ENCODE assay signal across 27 cellular contexts in the genomic region with DNA sequence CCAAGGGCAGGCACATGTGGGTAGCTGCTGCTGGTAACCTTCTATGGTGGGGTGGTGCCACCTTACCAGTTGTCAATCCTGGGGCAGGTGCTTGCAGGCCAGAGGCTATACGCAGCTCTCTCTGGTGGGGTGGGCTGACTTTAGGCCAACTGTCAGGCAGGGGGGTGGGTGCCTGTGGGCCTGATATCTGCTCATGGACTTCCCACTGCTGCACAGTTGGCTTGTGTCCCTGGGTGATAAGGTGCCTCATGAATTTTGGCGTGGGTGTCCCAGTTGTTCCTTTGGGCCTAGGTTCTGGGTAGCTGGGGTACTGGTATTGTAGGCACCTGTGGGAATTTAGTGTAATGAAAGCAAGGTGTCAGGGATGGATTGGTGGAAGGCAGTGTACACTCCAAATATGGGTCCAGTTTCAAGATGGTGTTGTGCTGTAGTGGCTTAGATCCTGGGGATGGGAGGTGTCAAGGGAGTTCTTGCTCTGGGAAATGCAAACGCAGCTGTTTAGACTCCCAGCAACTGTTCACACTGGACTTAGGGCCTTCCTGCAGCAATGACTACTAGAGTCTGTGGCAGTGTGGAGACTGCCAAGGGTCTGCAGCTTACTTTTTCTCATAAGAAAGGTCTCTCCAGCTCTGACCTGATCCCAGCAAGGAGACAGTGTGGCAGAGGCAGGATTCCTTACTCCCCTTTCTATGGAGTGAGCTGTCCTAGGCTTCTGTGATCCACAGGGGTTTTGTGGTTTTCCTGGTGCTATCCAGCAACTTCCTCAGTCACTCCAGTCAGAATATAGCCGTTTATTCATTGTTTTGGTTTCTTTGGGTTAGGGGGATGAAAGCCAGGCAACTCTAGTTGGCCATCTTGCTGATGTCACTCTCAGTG.
A peak's percentile ranks its signal among the peaks of the same experiment; 100 is the strongest.
DNase-seq lines count a peak whose midpoint lies in the region; ATAC-seq, FAIRE-seq and TF ChIP-seq lines count a peak whose summit lies in the region.
"Had no signal": no experiment of that assay in that cellular context is flagged by ENCODE, and none has a peak within 500 bp of the region (broad histone marks: within the 10 kb centered on the region; RNA-seq: fewer than 3 reads in every experiment).

No MANE protein-coding gene starts in this region.

- no peak for TF ChIP-seq CTCF in PC-9 (conservative IDR thresholded peaks at IDR 0.05)
- no peak for TF ChIP-seq CTCF in bronchial epithelial cell (IDR thresholded peaks at IDR 0.05; ENCODE audit: insufficient read depth, low read length, severe bottlenecking)
- no peak for TF ChIP-seq CTCF in pancreas (IDR thresholded peaks at IDR 0.05)
- TF ChIP-seq CTCF in ovary (IDR thresholded peaks at IDR 0.05): no peak

- POLR2A ChIA-PET in PC-9 (lab: Charles Lee; ENCODE audit: unreplicated experiment): no interaction called here
- POLR2A ChIA-PET in activated CD4-positive, alpha-beta T cell treated with anti-CD3 and anti-CD28 coated beads for 36 hours (lab: Charles Lee): interaction anchor here (0.6 kb wide), 1 partner anchor 122 kb away, joined by 3 read pairs; no protein-coding TSS in a partner anchor

- BruUV-seq in PC-9 (replicated peaks; lab: Mats Ljungman, UMichigan): no TSS peak

- H3K36me3 Mint-ChIP-seq in activated CD4-positive, alpha-beta T cell treated with anti-CD3 and anti-CD28 coated beads for 36 hours (ENCODE audit: low read depth): no peaks in the 10 kb centered on the region
- H3K36me3 Mint-ChIP-seq: activated naive CD4-positive, alpha-beta T cell treated with anti-CD3 and anti-CD28 coated beads, Interleukin-2, amount 10 ng/mL, durations not matched to agents 7 days and 5 days; brain had no signal

- H4K20me1 ChIP-seq in PC-9 (ENCODE audit: insufficient read depth): no peaks in the 10 kb centered on the region

- H3K27ac Mint-ChIP-seq in activated CD4-positive, alpha-beta T cell treated with anti-CD3 and anti-CD28 coated beads for 36 hours: no peak overlapping the region
- H3K27ac Mint-ChIP-seq: activated CD4-positive, alpha-beta memory T cell treated with anti-CD3 and anti-CD28 coated beads, Interleukin-2, amount 10 ng/mL, durations not matched to agents 7 days and 5 days; activated naive CD4-positive, alpha-beta T cell treated with anti-CD3 and anti-CD28 coated beads, Interleukin-2, amount 10 ng/mL, durations not matched to agents 7 days and 5 days; brain; nephron progenitor cell had no signal

- WGBS in pancreas, 2 donors: 25 to 44% methylated on average over 4 of the region's 4 CpGs
- WGBS in ovary, 3 donors: 55 to 64% (median 59%) methylated on average over 4 of the region's 4 CpGs

- no peak overlapping the region for H2AFZ ChIP-seq in PC-9

- peaks cover 12% of the 10 kb centered on the region; the same call in 1 of the 2 replicates for H3F3A ChIP-seq in PC-9 (ENCODE audit: insufficient read depth, low read depth)

- peak; percentile 87 to 97 (median 94) for ATAC-seq in pancreas
- ATAC-seq in activated CD4-positive, alpha-beta T cell treated with anti-CD3 and anti-CD28 coated beads for 36 hours: no peak
- ATAC-seq: gastrocnemius medialis, left colon, psoas muscle had no signal

- H3K4me1 ChIP-seq in PC-9 (replicated peaks; ENCODE audit: insufficient read depth): peaks cover 32% of the 10 kb centered on the region
- H3K4me1 ChIP-seq in pancreas: no peaks in the 10 kb centered on the region
- H3K4me1 ChIP-seq in ovary (ENCODE audit: insufficient read depth): no peaks in the 10 kb centered on the region
- H3K4me1 ChIP-seq: gastrocnemius medialis, psoas muscle had no signal

- H3K27me3 ChIP-seq in PC-9 (ENCODE audit: insufficient read depth, low read depth) (no peaks in the 10 kb centered on the region), bronchial epithelial cell (ENCODE audit: control insufficient read depth, insufficient read depth, low read length) (no peaks in the 10 kb centered on the region), pancreas (no peaks in the 10 kb centered on the region), ovary (no peaks in the 10 kb centered on the region)
- H3K27me3 ChIP-seq: gastrocnemius medialis had no signal

- intact Hi-C loops in PC-9 (cut with micrococcal nuclease; ENCODE audit: unreplicated experiment) (no loop called here), pancreas (cut with DNase I) (no loop called here), ovary (cut with DNase I) (no loop called here)
- intact Hi-C loops in activated CD4-positive, alpha-beta T cell treated with anti-CD3 and anti-CD28 coated beads for 36 hours (cut with DNase I, micrococcal nuclease): no loop called here

- H3K9me2 ChIP-seq in PC-9 (ENCODE audit: insufficient read depth): no peaks in the 10 kb centered on the region

- H3K27me3 Mint-ChIP-seq in activated CD4-positive, alpha-beta T cell treated with anti-CD3 and anti-CD28 coated beads for 36 hours: no peaks in the 10 kb centered on the region

- no peaks in the 10 kb centered on the region for H3K9me3 ChIP-seq in PC-9 (ENCODE audit: insufficient read depth, low read depth)
- H3K9me3 ChIP-seq in pancreas: no peaks in the 10 kb centered on the region
- no peaks in the 10 kb centered on the region for H3K9me3 ChIP-seq in ovary
- H3K9me3 ChIP-seq: gastrocnemius medialis had no signal

- peak overlapping the region; percentile 27; the same call in 1 of the 2 replicates for H3K27ac ChIP-seq in PC-9
- H3K27ac ChIP-seq in pancreas: peak overlapping the region in 2 of 4 donors; percentile 25 to 58
- no peak overlapping the region for H3K27ac ChIP-seq in ovary
- H3K27ac ChIP-seq: 22Rv1, gastrocnemius medialis, psoas muscle, WERI-Rb-1 had no signal

- no peak for FAIRE-seq in bronchial epithelial cell (lab: Jason Lieb, UNC)
- no peak for FAIRE-seq in pancreas (lab: Jason Lieb, UNC)
- FAIRE-seq: endothelial cell of umbilical vein, urothelium cell line had no signal

- peaks cover 3% of the 10 kb centered on the region; the same call in 1 of the 2 replicates for H3K79me2 ChIP-seq in PC-9 (ENCODE audit: low read depth)

- H3K4me2 ChIP-seq in PC-9: no peak overlapping the region
- H3K4me2 ChIP-seq: smooth muscle cell had no signal

- peaks cover 3% of the 10 kb centered on the region for H3K9me3 Mint-ChIP-seq in activated CD4-positive, alpha-beta T cell treated with anti-CD3 and anti-CD28 coated beads for 36 hours (ENCODE audit: low read depth)
- H3K9me3 Mint-ChIP-seq: activated CD4-positive, alpha-beta memory T cell treated with anti-CD3 and anti-CD28 coated beads, Interleukin-2, amount 10 ng/mL, durations not matched to agents 7 days and 5 days; activated naive CD4-positive, alpha-beta T cell treated with anti-CD3 and anti-CD28 coated beads, Interleukin-2, amount 10 ng/mL, durations not matched to agents 7 days and 5 days; nephron progenitor cell had no signal

- no peak overlapping the region for H3K4me3 Mint-ChIP-seq in activated CD4-positive, alpha-beta T cell treated with anti-CD3 and anti-CD28 coated beads for 36 hours
- H3K4me3 Mint-ChIP-seq: activated CD4-positive, alpha-beta memory T cell treated with anti-CD3 and anti-CD28 coated beads, Interleukin-2, amount 10 ng/mL, durations not matched to agents 7 days and 5 days; activated naive CD4-positive, alpha-beta T cell treated with anti-CD3 and anti-CD28 coated beads, Interleukin-2, amount 10 ng/mL, durations not matched to agents 7 days and 5 days; brain; nephron progenitor cell had no signal

- H3K36me3 ChIP-seq in PC-9 (ENCODE audit: low read depth) (no peaks in the 10 kb centered on the region), bronchial epithelial cell (ENCODE audit: control insufficient read depth, insufficient read depth, low read length) (no peaks in the 10 kb centered on the region), pancreas (no peaks in the 10 kb centered on the region), ovary (no peaks in the 10 kb centered on the region)
- H3K36me3 ChIP-seq: gastrocnemius medialis, WERI-Rb-1 had no signal

- TF ChIP-seq EP300 in ovary (IDR thresholded peaks at IDR 0.05): no peak

- peaks cover 10% of the 10 kb centered on the region for H3K4me1 Mint-ChIP-seq in activated CD4-positive, alpha-beta T cell treated with anti-CD3 and anti-CD28 coated beads for 36 hours
- H3K4me1 Mint-ChIP-seq: activated CD4-positive, alpha-beta memory T cell treated with anti-CD3 and anti-CD28 coated beads, Interleukin-2, amount 10 ng/mL, durations not matched to agents 7 days and 5 days; activated naive CD4-positive, alpha-beta T cell treated with anti-CD3 and anti-CD28 coated beads, Interleukin-2, amount 10 ng/mL, durations not matched to agents 7 days and 5 days; brain; nephron progenitor cell had no signal

- H3K4me3 ChIP-seq in PC-9 (no peak overlapping the region), bronchial epithelial cell (ENCODE audit: low read depth, low read length) (no peak overlapping the region), pancreas (no peak overlapping the region), ovary (no peak overlapping the region)
- H3K4me3 ChIP-seq: gastrocnemius medialis, psoas muscle, smooth muscle cell had no signal

- DNase-seq in DMS53 (lab: John Stamatoyannopoulos, UW): peak; percentile 11
- no peak for DNase-seq in DMS53 treated with DMSO at 0.1 percent for 48 hours (lab: John Stamatoyannopoulos, UW; ENCODE audit: unreplicated experiment)
- no peak for DNase-seq in PC-9
- peak; percentile 35 for DNase-seq in bronchial epithelial cell (ENCODE audit: low read depth)
- peak in 3 of 6 donors; percentile 23 to 74 (median 71) for DNase-seq in pancreas
- DNase-seq in ovary: no peak
- no peak for DNase-seq in NCI-H1105 treated with DMSO at 0.1 percent for 48 hours (lab: John Stamatoyannopoulos, UW)
- DNase-seq in activated CD4-positive, alpha-beta T cell treated with anti-CD3 and anti-CD28 coated beads for 36 hours: no peak
- DNase-seq: activated CD4-positive, alpha-beta memory T cell treated with anti-CD3 and anti-CD28 coated beads, Interleukin-2, amount 10 ng/mL, durations not matched to agents 7 days and 5 days; activated naive CD4-positive, alpha-beta T cell treated with anti-CD3 and anti-CD28 coated beads, Interleukin-2, amount 10 ng/mL, durations not matched to agents 7 days and 5 days; activated T-cell treated with anti-CD3 and anti-CD28 coated beads, Interleukin-2, amount 50 U/mL, for 1 hour; C1 segment of cervical spinal cord; cortex of kidney; gastrocnemius medialis; left colon; midbrain; NCI-H524; nephron progenitor cell; psoas muscle; SHP77 treated with DMSO at 0.1 percent for 48 hours; substantia nigra; WERI-Rb-1 had no signal

- TF ChIP-seq POLR2A in ovary (IDR thresholded peaks at IDR 0.05): no peak

- CTCF ChIA-PET in PC-9 (lab: Charles Lee): no interaction called here
- CTCF ChIA-PET in activated CD4-positive, alpha-beta T cell treated with anti-CD3 and anti-CD28 coated beads for 36 hours (lab: Charles Lee): interaction anchor here (0.5 to 1.7 kb wide), 3 partner anchors 10 to 34 kb away, joined by 3 read pairs; no protein-coding TSS in a partner anchor

Comparison
In these comparisons a context has a peak if more than half of its experiments do, and no peak if none do; other contexts are left out.
1. DNase-seq: peak in DMS53 (single experiment) and bronchial epithelial cell (single experiment); none in DMS53 treated with DMSO at 0.1 percent for 48 hours (single experiment), PC-9 (0 of 2), ovary (0 of 5), NCI-H1105 treated with DMSO at 0.1 percent for 48 hours (single experiment) and activated CD4-positive, alpha-beta T cell treated with anti-CD3 and anti-CD28 coated beads for 36 hours (single experiment).